In genomic region chr19:10183926-10184325, GRCh38 we compare ENCODE assay signal across 1 cellular context.
TF ChIP-seq lines count a peak whose summit lies in the region.

No MANE protein-coding gene starts in this region.

TF ChIP-seq in GM23338, 12 proteins besides CTCF, POLR2A, EP300 and RAD21:
- TF ChIP-seq ZNF462 (CRISPR knock-in tag; IDR thresholded peaks at IDR 0.05) (no peak), EZH2phosphoT487 (IDR thresholded peaks at IDR 0.05; ENCODE audit: unreplicated experiment) (no peak), EZH2 (IDR thresholded peaks at IDR 0.05; ENCODE audit: low read depth, unreplicated experiment) (no peak), STAT1 (IDR thresholded peaks at IDR 0.05; ENCODE audit: unreplicated experiment) (no peak), REST (IDR thresholded peaks at IDR 0.05; ENCODE audit: unreplicated experiment) (no peak), NANOG (IDR thresholded peaks at IDR 0.05; ENCODE audit: borderline replicate concordance) (no peak), ZNF331 (CRISPR knock-in tag; IDR thresholded peaks at IDR 0.05; ENCODE audit: low read depth) (no peak), ZNF114 (CRISPR knock-in tag; IDR thresholded peaks at IDR 0.05) (no peak), CREB1 (CRISPR knock-in tag; IDR thresholded peaks at IDR 0.05; ENCODE audit: low read depth) (no peak), ETS1 (IDR thresholded peaks at IDR 0.05) (no peak), JUNB (IDR thresholded peaks at IDR 0.05; ENCODE audit: unreplicated experiment) (no peak), POLR2AphosphoS5 (IDR thresholded peaks at IDR 0.05; ENCODE audit: low read depth) (no peak)
